Comparison of ENCODE assay signal across 8 cellular contexts in genomic region chr2:55268288-55268906, GRCh38. TPM values are rescaled to one million over a fixed set of nuclear protein-coding genes. Genes with fewer than 3 reads are reported as not detected.
DNase-seq lines count a peak whose midpoint lies in the region; ATAC-seq, FAIRE-seq and TF ChIP-seq lines count a peak whose summit lies in the region.

No MANE protein-coding gene starts in this region.

- peak overlapping the region; percentile 82 for H3K4me3 ChIP-seq in A549
- H3K4me3 ChIP-seq in ascending aorta: peak overlapping the region; percentile 80 to 86
- peak overlapping the region; percentile 73 to 81 (median 73) for H3K4me3 ChIP-seq in HepG2 (replicated peaks in 1 of 3; ENCODE audit: insufficient read depth in 1 of 3, low read depth in 2 of 3, low read length in 3 of 3)
- H3K4me3 ChIP-seq in tibial nerve: peak overlapping the region; percentile 59 to 69 (median 62)

- H3K9ac ChIP-seq in HepG2 (ENCODE audit: insufficient read depth, low read depth, low read length): peak overlapping the region; percentile 95

- H3K36me3 ChIP-seq in ascending aorta (peaks cover 4 to 13% of the 10 kb centered on the region in 2 donors), HepG2 (replicated peaks in 1 of 2; ENCODE audit: control insufficient read depth in 1 of 2, insufficient read depth in 2 of 2, low read length in 2 of 2) (peaks cover 1 to 23% of the 10 kb centered on the region in 2 experiments; a peak in 3 of 5 replicates), tibial nerve (peaks cover 2 to 39% (median 4%) of the 10 kb centered on the region in 3 donors)

- WGBS in A549 (ENCODE audit: missing lambda C conversion rate): 6% methylated on average over 13 of the region's 13 CpGs
- 4% methylated on average over 13 of the region's 13 CpGs for WGBS in HepG2 (ENCODE audit: low lambda C conversion rate)
- WGBS in tibial nerve, 2 donors: 17 to 22% methylated on average over 13 of the region's 13 CpGs

- intact Hi-C loops in ascending aorta (cut with DNase I) (loop anchor here (2.0 kb wide), 1 partner anchor 164 kb away; no protein-coding TSS in a partner anchor), HepG2 (cut with micrococcal nuclease; ENCODE audit: unreplicated experiment) (loop anchor here (2.0 kb wide), 1 partner anchor 36 kb away; the partner anchor contains the start of genes CLHC1 and RPS27A)

- CTCF ChIA-PET in A549 (lab: Yijun Ruan, JAX): interaction anchor here (1.2 kb wide), 1 partner anchor 220 kb away, joined by 3 read pairs; no protein-coding TSS in a partner anchor
- CTCF ChIA-PET in HEK293T (lab: Yijun Ruan, JAX): no interaction called here
- CTCF ChIA-PET in HepG2 (lab: Yijun Ruan, JAX; ENCODE audit: low intra/inter-chr PET ratio, low total read pairs): no interaction called here

- peak overlapping the region; percentile 73 for H2AFZ ChIP-seq in HepG2 (ENCODE audit: low read length)

- no peak for TF ChIP-seq RAD21 in A549 (conservative IDR thresholded peaks at IDR 0.05 in 1 of 2, IDR thresholded peaks at IDR 0.05 in 1 of 2)
- no peak for TF ChIP-seq RAD21 in HepG2 (CRISPR knock-in tag; IDR thresholded peaks at IDR 0.05)

- TF ChIP-seq POLR2A in A549 (IDR thresholded peaks at IDR 0.05; ENCODE audit: low read length): no peak
- TF ChIP-seq POLR2A in HepG2 (IDR thresholded peaks at IDR 0.05; ENCODE audit: insufficient read depth in 1 of 2, low read depth in 2 of 2, low read length in 2 of 2): no peak
- TF ChIP-seq POLR2A in tibial nerve (IDR thresholded peaks at IDR 0.05): no peak

- H3K79me2 ChIP-seq in HepG2 (ENCODE audit: insufficient read depth, low read length): peaks cover 6% of the 10 kb centered on the region

- H4K20me1 ChIP-seq in HepG2 (ENCODE audit: insufficient read depth, low read length): no peaks in the 10 kb centered on the region

- POLR2A ChIA-PET in A549 (lab: Yijun Ruan, JAX): interaction anchor here (0.5 to 0.8 kb wide), 2 partner anchors 12 to 36 kb away, joined by 3 to 5 read pairs; partner anchors contain the start of genes CLHC1 and RPS27A
- POLR2A ChIA-PET in HEK293T (lab: Yijun Ruan, JAX): interaction anchor here (0.8 to 1.0 kb wide), 2 partner anchors 11 to 172 kb away, joined by 3 read pairs; no protein-coding TSS in a partner anchor
- POLR2A ChIA-PET in HepG2 (lab: Yijun Ruan, JAX): interaction anchor here (1.0 to 1.7 kb wide), 3 partner anchors 13 to 218 kb away, joined by 4 to 11 read pairs (median 5); partner anchors contain the start of genes CLHC1, RPS27A and RTN4

- ATAC-seq in A549 (peak; percentile 26 to 35; a peak in 3 of 6 replicates), HepG2 (peak; percentile 13), HG03139 (IDR thresholded peaks at IDR 0.05; ENCODE audit: unreplicated experiment) (no peak), GM18517 (IDR thresholded peaks at IDR 0.05; ENCODE audit: unreplicated experiment) (no peak)

- in situ Hi-C loops in HepG2 (cut with HindIII; ENCODE audit: extremely low pct_ligation_motif_present, low pct_unique_long_range_greater_than_20kb): loop anchor here (5.0 kb wide), 1 partner anchor 36 kb away; the partner anchor contains the start of genes CLHC1 and RPS27A

- TF ChIP-seq EP300 in A549 (IDR thresholded peaks at IDR 0.05) (no peak), HepG2 (IDR thresholded peaks at IDR 0.05; ENCODE audit: low read depth in 2 of 2, low read length in 2 of 2) (no peak), HepG2 (CRISPR knock-in tag; IDR thresholded peaks at IDR 0.05; ENCODE audit: borderline replicate concordance) (no peak), tibial nerve (IDR thresholded peaks at IDR 0.05) (no peak)

- no peaks in the 10 kb centered on the region for H3K9me3 ChIP-seq in A549
- H3K9me3 ChIP-seq in ascending aorta: no peaks in the 10 kb centered on the region
- no peaks in the 10 kb centered on the region for H3K9me3 ChIP-seq in HepG2 (ENCODE audit: low read length)
- H3K9me3 ChIP-seq in tibial nerve: no peaks in the 10 kb centered on the region

- H3K27me3 ChIP-seq in ascending aorta: no peaks in the 10 kb centered on the region
- no peaks in the 10 kb centered on the region; a peak in 1 of 5 replicates for H3K27me3 ChIP-seq in HepG2 (ENCODE audit: control insufficient read depth in 1 of 2, insufficient read depth in 2 of 2, low read length in 2 of 2)
- H3K27me3 ChIP-seq in tibial nerve: no peaks in the 10 kb centered on the region

- H3K27ac ChIP-seq in A549 (peak overlapping the region; percentile 85 to 88), ascending aorta (peak overlapping the region; percentile 80 to 83), HepG2 (ENCODE audit: extremely low read length, insufficient read depth, low read length) (peak overlapping the region; percentile 91), tibial nerve (peak overlapping the region; percentile 77 to 89 (median 82))

- no peak for TF ChIP-seq CTCF in A549 (IDR thresholded peaks at IDR 0.05)
- no peak for TF ChIP-seq CTCF in ascending aorta (IDR thresholded peaks at IDR 0.05)
- TF ChIP-seq CTCF in HepG2 (CRISPR knock-in tag; IDR thresholded peaks at IDR 0.05): no peak
- TF ChIP-seq CTCF in tibial nerve (IDR thresholded peaks at IDR 0.05): no peak

- DNase-seq in A549 (ENCODE audit: low read depth in 1 of 2, low spot score in 1 of 2) (no peak), HEK293T (ENCODE audit: extremely low spot score) (peak; percentile 8), ascending aorta (ENCODE audit: low spot score in 2 of 2) (no peak), HepG2 (ENCODE audit: low spot score) (peak; percentile 23), tibial nerve (ENCODE audit: low spot score in 2 of 2) (no peak), NCI-H510A treated with DMSO at 0.1 percent for 48 hours (lab: John Stamatoyannopoulos, UW) (no peak)

- FAIRE-seq in A549 (lab: Jason Lieb, UNC) (no peak), HepG2 (lab: Jason Lieb, UNC) (no peak)

- peaks cover 10% of the 10 kb centered on the region; the same call in 2 of the 3 replicates for H3K4me1 ChIP-seq in A549
- peaks cover 0 to 4% of the 10 kb centered on the region in 2 donors for H3K4me1 ChIP-seq in ascending aorta
- H3K4me1 ChIP-seq in HepG2 (ENCODE audit: insufficient read depth, low read length): peaks cover 16% of the 10 kb centered on the region
- H3K4me1 ChIP-seq in tibial nerve: peaks cover 0 to 15% (median 12%) of the 10 kb centered on the region in 4 donors

- TSS peak; percentile 95 for BruUV-seq in HepG2 (replicated peaks; lab: Mats Ljungman, UMichigan)

- H3K4me2 ChIP-seq in A549: peak overlapping the region; percentile 86
- H3K4me2 ChIP-seq in HepG2 (ENCODE audit: low read depth, low read length): peak overlapping the region; percentile 87

RNA-seq across cellular contexts. Expression of gene MTIF2, which starts 0.6 kb away (rescaled TPM):
- 55.3 and 91.6 TPM in 2 replicates for polyA plus RNA-seq in A549 (2011; rRNA removed)
- polyA plus RNA-seq in A549 (2012; cell fraction: cytosol; rRNA removed): 19.6 and 21.6 TPM in 2 replicates
- polyA plus RNA-seq in A549 (2012; cell fraction: nucleus; rRNA removed): 18.6 and 20.7 TPM in 2 replicates
- 47.2 to 54.1 TPM (median 48.7 TPM) in 3 replicates for polyA plus RNA-seq in A549 (2017; fragmentation: RNase III; extraction: RNeasy Plus Mini Kit Qiagen cat#74134 plus additional on column Dnase treatment)
- 45.4 TPM in 2 replicates for polyA minus RNA-seq in A549 (2011; rRNA and poly(A)+ RNA removed)
- total RNA-seq in ascending aorta: 15.2 TPM
- 92.1 and 118 TPM in 2 replicates for total RNA-seq in HepG2 (2016; rRNA removed; fragmentation: Illumina TruSeq; extraction: Trizol)
- 21.8 and 23.5 TPM in 2 replicates for total RNA-seq in HepG2 (2016; cell fraction: cytosol; rRNA removed; fragmentation: Illumina TruSeq; extraction: Trizol; ENCODE audit: low read depth)
- total RNA-seq in HepG2 (2016; cell fraction: insoluble cytoplasmic fraction; rRNA removed; fragmentation: Illumina TruSeq; extraction: Trizol): 93.6 and 122 TPM in 2 replicates
- total RNA-seq in HepG2 (2016; cell fraction: membrane; rRNA removed; fragmentation: Illumina TruSeq; extraction: Trizol): 55.0 and 56.5 TPM in 2 replicates
- total RNA-seq in HepG2 (2016; cell fraction: nucleus; rRNA removed; fragmentation: Illumina TruSeq; extraction: Trizol): 60.4 and 62.8 TPM in 2 replicates
- 24.3 and 32.1 TPM in 2 replicates for polyA plus RNA-seq in HepG2 (2011; rRNA removed)
- 16.5 and 20.9 TPM in 2 replicates for polyA plus RNA-seq in HepG2 (2011; cell fraction: cytosol; rRNA removed)
- polyA plus RNA-seq in HepG2 (2011; cell fraction: nucleus; rRNA removed): 32.9 and 33.4 TPM in 2 replicates
- polyA plus RNA-seq in HepG2 (2012): 37.6 and 54.9 TPM in 2 replicates
- polyA plus RNA-seq in HepG2 (2016; cell fraction: cytosol; fragmentation: Illumina TruSeq; extraction: Trizol; ENCODE audit: low read depth): 9.6 TPM in 2 replicates
- polyA plus RNA-seq in HepG2 (2016; cell fraction: insoluble cytoplasmic fraction; fragmentation: Illumina TruSeq; extraction: Trizol; ENCODE audit: low read depth): 93.7 and 99.1 TPM in 2 replicates
- 24.8 and 29.0 TPM in 2 replicates for polyA plus RNA-seq in HepG2 (2016; cell fraction: membrane; fragmentation: Illumina TruSeq; extraction: Trizol; ENCODE audit: low read depth)
- 77.0 and 78.6 TPM in 2 replicates for polyA plus RNA-seq in HepG2 (2016; cell fraction: nucleus; fragmentation: Illumina TruSeq; extraction: Trizol; ENCODE audit: insufficient read depth, low read depth)
- 39.6 and 42.1 TPM in 2 replicates for polyA minus RNA-seq in HepG2 (2011; rRNA and poly(A)+ RNA removed; ENCODE audit: low replicate concordance)
- 26.6 and 34.5 TPM in 2 replicates for polyA minus RNA-seq in HepG2 (2011; cell fraction: cytosol; rRNA and poly(A)+ RNA removed)
- polyA minus RNA-seq in HepG2 (2011; cell fraction: nucleus; rRNA and poly(A)+ RNA removed): 75.2 and 79.7 TPM in 2 replicates
- total RNA-seq in tibial nerve: 10 to 100 TPM; 11.8 to 31.9 (median 18.0) TPM

RNA-seq across cellular contexts. Expression of gene RPS27A, which starts 35.9 kb away (rescaled TPM):
- 3,746 and 4,103 TPM in 2 replicates for polyA plus RNA-seq in A549 (2011; rRNA removed)
- polyA plus RNA-seq in A549 (2012; cell fraction: cytosol; rRNA removed): 1,508 and 1,836 TPM in 2 replicates
- polyA plus RNA-seq in A549 (2012; cell fraction: nucleus; rRNA removed): 339 and 541 TPM in 2 replicates
- 2,882 to 3,129 TPM (median 3,110 TPM) in 3 replicates for polyA plus RNA-seq in A549 (2017; fragmentation: RNase III; extraction: RNeasy Plus Mini Kit Qiagen cat#74134 plus additional on column Dnase treatment)
- polyA minus RNA-seq in A549 (2011; rRNA and poly(A)+ RNA removed): 284 and 319 TPM in 2 replicates
- total RNA-seq in ascending aorta: 262 TPM
- total RNA-seq in HepG2 (2016; rRNA removed; fragmentation: Illumina TruSeq; extraction: Trizol): 2,779 and 3,447 TPM in 2 replicates
- total RNA-seq in HepG2 (2016; cell fraction: cytosol; rRNA removed; fragmentation: Illumina TruSeq; extraction: Trizol; ENCODE audit: low read depth): 3,724 and 4,228 TPM in 2 replicates
- 2,787 and 3,487 TPM in 2 replicates for total RNA-seq in HepG2 (2016; cell fraction: insoluble cytoplasmic fraction; rRNA removed; fragmentation: Illumina TruSeq; extraction: Trizol)
- total RNA-seq in HepG2 (2016; cell fraction: membrane; rRNA removed; fragmentation: Illumina TruSeq; extraction: Trizol): 5,337 and 5,584 TPM in 2 replicates
- total RNA-seq in HepG2 (2016; cell fraction: nucleus; rRNA removed; fragmentation: Illumina TruSeq; extraction: Trizol): 970 and 1,023 TPM in 2 replicates
- polyA plus RNA-seq in HepG2 (2011; rRNA removed): 2,422 and 3,269 TPM in 2 replicates
- polyA plus RNA-seq in HepG2 (2011; cell fraction: cytosol; rRNA removed): 2,304 and 3,147 TPM in 2 replicates
- polyA plus RNA-seq in HepG2 (2011; cell fraction: nucleus; rRNA removed): 359 and 512 TPM in 2 replicates
- 3,631 and 4,280 TPM in 2 replicates for polyA plus RNA-seq in HepG2 (2012)
- polyA plus RNA-seq in HepG2 (2016; cell fraction: cytosol; fragmentation: Illumina TruSeq; extraction: Trizol; ENCODE audit: low read depth): 4,950 and 4,974 TPM in 2 replicates
- polyA plus RNA-seq in HepG2 (2016; cell fraction: insoluble cytoplasmic fraction; fragmentation: Illumina TruSeq; extraction: Trizol; ENCODE audit: low read depth): 3,258 and 3,662 TPM in 2 replicates
- polyA plus RNA-seq in HepG2 (2016; cell fraction: membrane; fragmentation: Illumina TruSeq; extraction: Trizol; ENCODE audit: low read depth): 5,339 and 5,592 TPM in 2 replicates
- polyA plus RNA-seq in HepG2 (2016; cell fraction: nucleus; fragmentation: Illumina TruSeq; extraction: Trizol; ENCODE audit: insufficient read depth, low read depth): 1,724 and 1,834 TPM in 2 replicates
- 125 and 308 TPM in 2 replicates for polyA minus RNA-seq in HepG2 (2011; rRNA and poly(A)+ RNA removed; ENCODE audit: low replicate concordance)
- polyA minus RNA-seq in HepG2 (2011; cell fraction: cytosol; rRNA and poly(A)+ RNA removed): 415 and 421 TPM in 2 replicates
- polyA minus RNA-seq in HepG2 (2011; cell fraction: nucleus; rRNA and poly(A)+ RNA removed): 265 and 307 TPM in 2 replicates
- total RNA-seq in tibial nerve: 1,000 to 10,000 TPM in 3 of 4 donors, 100 to 1,000 TPM in 1; 798 to 1,730 (median 1,241) TPM

RNA-seq across cellular contexts. Expression of gene CLHC1, which starts 36.3 kb away (rescaled TPM):
- polyA plus RNA-seq in A549 (2011; rRNA removed) (6.5 and 8.5 TPM in 2 replicates), A549 (2017; fragmentation: RNase III; extraction: RNeasy Plus Mini Kit Qiagen cat#74134 plus additional on column Dnase treatment) (3.2 to 5.3 TPM (median 4.0 TPM) in 3 replicates), HepG2 (2011; rRNA removed) (8.3 and 9.8 TPM in 2 replicates)
- polyA plus RNA-seq in A549 (2012; cell fraction: cytosol; rRNA removed): 2.1 and 2.2 TPM in 2 replicates
- polyA plus RNA-seq in A549 (2012; cell fraction: nucleus; rRNA removed): 5.2 and 6.5 TPM in 2 replicates
- polyA minus RNA-seq in A549 (2011; rRNA and poly(A)+ RNA removed): 6.4 and 14.0 TPM in 2 replicates
- total RNA-seq in ascending aorta (not detected), HepG2 (2016; rRNA removed; fragmentation: Illumina TruSeq; extraction: Trizol) (12.1 and 12.6 TPM in 2 replicates), tibial nerve (10 to 100 TPM in 2 of 4 donors, 1 to 10 TPM in 2; 1.7 to 15.6 (median 9.9) TPM)
- total RNA-seq in HepG2 (2016; cell fraction: cytosol; rRNA removed; fragmentation: Illumina TruSeq; extraction: Trizol; ENCODE audit: low read depth): 11.8 and 17.4 TPM in 2 replicates
- 5.5 and 11.3 TPM in 2 replicates for total RNA-seq in HepG2 (2016; cell fraction: insoluble cytoplasmic fraction; rRNA removed; fragmentation: Illumina TruSeq; extraction: Trizol)
- 9.1 and 10.3 TPM in 2 replicates for total RNA-seq in HepG2 (2016; cell fraction: membrane; rRNA removed; fragmentation: Illumina TruSeq; extraction: Trizol)
- total RNA-seq in HepG2 (2016; cell fraction: nucleus; rRNA removed; fragmentation: Illumina TruSeq; extraction: Trizol): 30.1 and 37.8 TPM in 2 replicates
- 3.0 and 3.5 TPM in 2 replicates for polyA plus RNA-seq in HepG2 (2011; cell fraction: cytosol; rRNA removed)
- 13.4 and 18.3 TPM in 2 replicates for polyA plus RNA-seq in HepG2 (2011; cell fraction: nucleus; rRNA removed)
- polyA plus RNA-seq in HepG2 (2012): 6.2 and 11.1 TPM in 2 replicates
- 0.94 and 3.3 TPM in 2 replicates for polyA plus RNA-seq in HepG2 (2016; cell fraction: cytosol; fragmentation: Illumina TruSeq; extraction: Trizol; ENCODE audit: low read depth)
- polyA plus RNA-seq in HepG2 (2016; cell fraction: insoluble cytoplasmic fraction; fragmentation: Illumina TruSeq; extraction: Trizol; ENCODE audit: low read depth): 5.6 and 6.0 TPM in 2 replicates
- 1.7 and 2.3 TPM in 2 replicates for polyA plus RNA-seq in HepG2 (2016; cell fraction: membrane; fragmentation: Illumina TruSeq; extraction: Trizol; ENCODE audit: low read depth)
- 30.8 and 41.3 TPM in 2 replicates for polyA plus RNA-seq in HepG2 (2016; cell fraction: nucleus; fragmentation: Illumina TruSeq; extraction: Trizol; ENCODE audit: insufficient read depth, low read depth)
- polyA minus RNA-seq in HepG2 (2011; rRNA and poly(A)+ RNA removed; ENCODE audit: low replicate concordance): 8.9 and 12.5 TPM in 2 replicates
- 3.3 and 4.6 TPM in 2 replicates for polyA minus RNA-seq in HepG2 (2011; cell fraction: cytosol; rRNA and poly(A)+ RNA removed)
- 49.1 and 55.3 TPM in 2 replicates for polyA minus RNA-seq in HepG2 (2011; cell fraction: nucleus; rRNA and poly(A)+ RNA removed)

Comparison
In these comparisons a context has a peak if more than half of its experiments do, and no peak if none do; other contexts are left out.
1. ATAC-seq: peak in A549 (2 of 2) and HepG2 (single experiment); none in HG03139 (single experiment) and GM18517 (single experiment).
2. DNase-seq: peak in HEK293T (single experiment) and HepG2 (single experiment); none in A549 (0 of 2), ascending aorta (0 of 2), tibial nerve (0 of 2) and NCI-H510A treated with DMSO at 0.1 percent for 48 hours (single experiment).
3. Peak in every context shown above with its lines, with median percentiles within 50 percentile points of each other: H3K27ac ChIP-seq and H3K4me3 ChIP-seq.